Comparison of ENCODE assay signal across 1 cellular context in the genomic region with DNA sequence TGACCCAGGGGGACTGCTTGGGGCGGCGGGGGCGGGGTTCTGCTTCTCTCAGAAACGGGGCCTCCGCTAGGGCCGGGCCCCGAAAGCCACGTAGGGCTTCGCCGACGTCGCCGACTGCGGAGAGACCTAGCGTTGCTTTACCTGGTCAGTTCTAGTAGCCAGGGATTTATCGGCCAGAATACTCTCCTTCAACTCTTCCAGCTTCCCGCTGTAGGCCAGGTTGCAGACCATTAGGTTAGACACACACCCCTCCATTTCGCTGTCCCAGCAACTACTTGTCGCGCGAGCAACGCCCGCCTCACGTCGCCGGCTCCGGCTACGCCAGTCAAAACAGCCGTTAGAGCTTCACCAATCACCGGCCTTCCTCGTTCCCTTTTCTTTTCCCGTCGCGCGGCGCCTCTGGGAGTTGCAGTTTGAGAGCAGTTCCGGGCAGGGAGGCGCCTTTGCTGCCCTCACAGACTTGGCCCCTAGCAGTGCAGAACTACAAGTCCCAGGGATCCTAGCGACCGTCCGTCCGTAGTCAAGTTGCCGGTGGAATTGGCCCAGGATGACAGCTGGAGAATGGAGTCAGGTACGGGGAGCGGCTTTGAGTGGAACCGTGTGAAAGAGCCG.
TF ChIP-seq lines count a peak whose summit lies in the region.

A gene with protein sequence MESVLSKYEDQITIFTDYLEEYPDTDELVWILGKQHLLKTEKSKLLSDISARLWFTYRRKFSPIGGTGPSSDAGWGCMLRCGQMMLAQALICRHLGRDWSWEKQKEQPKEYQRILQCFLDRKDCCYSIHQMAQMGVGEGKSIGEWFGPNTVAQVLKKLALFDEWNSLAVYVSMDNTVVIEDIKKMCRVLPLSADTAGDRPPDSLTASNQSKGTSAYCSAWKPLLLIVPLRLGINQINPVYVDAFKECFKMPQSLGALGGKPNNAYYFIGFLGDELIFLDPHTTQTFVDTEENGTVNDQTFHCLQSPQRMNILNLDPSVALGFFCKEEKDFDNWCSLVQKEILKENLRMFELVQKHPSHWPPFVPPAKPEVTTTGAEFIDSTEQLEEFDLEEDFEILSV (plus strand): TSS at position 513 of the 612 bp plus-strand sequence. CDS start 49 bp downstream, at position 562.
A gene with protein sequence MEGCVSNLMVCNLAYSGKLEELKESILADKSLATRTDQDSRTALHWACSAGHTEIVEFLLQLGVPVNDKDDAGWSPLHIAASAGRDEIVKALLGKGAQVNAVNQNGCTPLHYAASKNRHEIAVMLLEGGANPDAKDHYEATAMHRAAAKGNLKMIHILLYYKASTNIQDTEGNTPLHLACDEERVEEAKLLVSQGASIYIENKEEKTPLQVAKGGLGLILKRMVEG (minus strand): TSS at position 277 of the 612 bp plus-strand sequence. CDS start 22 bp downstream, at position 255.

TF ChIP-seq in HEK293, 187 proteins besides CTCF, POLR2A, EP300 and RAD21 (continued from another document and continues in another):
- TF ChIP-seq, protein P1, sequence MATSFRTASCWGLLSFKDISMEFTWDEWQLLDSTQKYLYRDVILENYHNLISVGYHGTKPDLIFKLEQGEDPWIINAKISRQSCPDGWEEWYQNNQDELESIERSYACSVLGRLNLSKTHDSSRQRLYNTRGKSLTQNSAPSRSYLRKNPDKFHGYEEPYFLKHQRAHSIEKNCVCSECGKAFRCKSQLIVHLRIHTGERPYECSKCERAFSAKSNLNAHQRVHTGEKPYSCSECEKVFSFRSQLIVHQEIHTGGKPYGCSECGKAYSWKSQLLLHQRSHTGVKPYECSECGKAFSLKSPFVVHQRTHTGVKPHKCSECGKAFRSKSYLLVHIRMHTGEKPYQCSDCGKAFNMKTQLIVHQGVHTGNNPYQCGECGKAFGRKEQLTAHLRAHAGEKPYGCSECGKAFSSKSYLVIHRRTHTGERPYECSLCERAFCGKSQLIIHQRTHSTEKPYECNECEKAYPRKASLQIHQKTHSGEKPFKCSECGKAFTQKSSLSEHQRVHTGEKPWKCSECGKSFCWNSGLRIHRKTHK (tag by site-specific recombination; IDR thresholded peaks at IDR 0.05) = no peak
- TF ChIP-seq MEIS1 (CRISPR knock-in tag; IDR thresholded peaks at IDR 0.05; ENCODE audit: borderline replicate concordance) (no peak), ZNF701 (tag by site-specific recombination; IDR thresholded peaks at IDR 0.05) (no peak), ZNF311 (tag by site-specific recombination; IDR thresholded peaks at IDR 0.05; ENCODE audit: borderline replicate concordance) (no peak), YY2 (tag by site-specific recombination; IDR thresholded peaks at IDR 0.05) (no peak; the same call in 1 of the 2 replicates), ZNF184 (tag by site-specific recombination; IDR thresholded peaks at IDR 0.05) (no peak), SP7 (tag by site-specific recombination; IDR thresholded peaks at IDR 0.05) (0 out of 2 replicates have a peak, but pooled peaks have one; percentile 29), ZBTB8A (tag by site-specific recombination; IDR thresholded peaks at IDR 0.05) (no peak), ZNF302 (tag by site-specific recombination; IDR thresholded peaks at IDR 0.05; ENCODE audit: low read depth) (no peak), ZNF274 (IDR thresholded peaks at IDR 0.05; ENCODE audit: low read length) (no peak), ZNF274 (tag by site-specific recombination; IDR thresholded peaks at IDR 0.05; ENCODE audit: borderline replicate concordance) (no peak), ZNF221 (tag by site-specific recombination; IDR thresholded peaks at IDR 0.05; ENCODE audit: borderline replicate concordance) (no peak), ZNF677 (tag by site-specific recombination; IDR thresholded peaks at IDR 0.05) (no peak), ZNF169 (tag by site-specific recombination; IDR thresholded peaks at IDR 0.05) (no peak), ZNF610 (tag by site-specific recombination; IDR thresholded peaks at IDR 0.05; ENCODE audit: borderline replicate concordance) (no peak), ZNF501 (tag by site-specific recombination; IDR thresholded peaks at IDR 0.05) (no peak), ZFP41 (tag by site-specific recombination; IDR thresholded peaks at IDR 0.05; ENCODE audit: borderline replicate concordance) (no peak), YY1 (tag by site-specific recombination; IDR thresholded peaks at IDR 0.05) (no peak), ZNF266 (tag by site-specific recombination; IDR thresholded peaks at IDR 0.05; ENCODE audit: low read depth) (no peak), ZNF792 (tag by site-specific recombination; IDR thresholded peaks at IDR 0.05) (no peak), ZNF555 (tag by site-specific recombination; conservative IDR thresholded peaks at IDR 0.05) (no peak), ZNF48 (tag by site-specific recombination; IDR thresholded peaks at IDR 0.05) (no peak), ZNF785 (tag by site-specific recombination; IDR thresholded peaks at IDR 0.05) (no peak), ZNF623 (tag by site-specific recombination; IDR thresholded peaks at IDR 0.05) (no peak), ZNF571 (tag by site-specific recombination; IDR thresholded peaks at IDR 0.05) (no peak), ZNF248 (tag by site-specific recombination; IDR thresholded peaks at IDR 0.05) (no peak), ZNF23 (tag by site-specific recombination; IDR thresholded peaks at IDR 0.05; ENCODE audit: borderline replicate concordance) (no peak), ZBTB1 (tag by site-specific recombination; IDR thresholded peaks at IDR 0.05) (no peak), RBAK (tag by site-specific recombination; IDR thresholded peaks at IDR 0.05) (no peak), GLI2 (tag by site-specific recombination; IDR thresholded peaks at IDR 0.05; ENCODE audit: borderline replicate concordance, low read depth) (no peak), ZSCAN23 (tag by site-specific recombination; IDR thresholded peaks at IDR 0.05) (no peak), ZBTB48 (tag by site-specific recombination; IDR thresholded peaks at IDR 0.05) (peak; percentile 87), TCF7L2 (IDR thresholded peaks at IDR 0.05; ENCODE audit: borderline replicate concordance, low read depth, low read length) (no peak), ZNF626 (tag by site-specific recombination; IDR thresholded peaks at IDR 0.05) (no peak), ZFP3 (tag by site-specific recombination; IDR thresholded peaks at IDR 0.05; ENCODE audit: low read depth) (no peak), ZNF433 (tag by site-specific recombination; IDR thresholded peaks at IDR 0.05; ENCODE audit: low read depth) (no peak), MYNN (tag by site-specific recombination; IDR thresholded peaks at IDR 0.05; ENCODE audit: borderline replicate concordance) (no peak), ZNF658 (tag by site-specific recombination; IDR thresholded peaks at IDR 0.05) (no peak), HOXD13 (CRISPR knock-in tag; IDR thresholded peaks at IDR 0.05; ENCODE audit: borderline replicate concordance) (no peak)
- TF ChIP-seq, protein P2, sequence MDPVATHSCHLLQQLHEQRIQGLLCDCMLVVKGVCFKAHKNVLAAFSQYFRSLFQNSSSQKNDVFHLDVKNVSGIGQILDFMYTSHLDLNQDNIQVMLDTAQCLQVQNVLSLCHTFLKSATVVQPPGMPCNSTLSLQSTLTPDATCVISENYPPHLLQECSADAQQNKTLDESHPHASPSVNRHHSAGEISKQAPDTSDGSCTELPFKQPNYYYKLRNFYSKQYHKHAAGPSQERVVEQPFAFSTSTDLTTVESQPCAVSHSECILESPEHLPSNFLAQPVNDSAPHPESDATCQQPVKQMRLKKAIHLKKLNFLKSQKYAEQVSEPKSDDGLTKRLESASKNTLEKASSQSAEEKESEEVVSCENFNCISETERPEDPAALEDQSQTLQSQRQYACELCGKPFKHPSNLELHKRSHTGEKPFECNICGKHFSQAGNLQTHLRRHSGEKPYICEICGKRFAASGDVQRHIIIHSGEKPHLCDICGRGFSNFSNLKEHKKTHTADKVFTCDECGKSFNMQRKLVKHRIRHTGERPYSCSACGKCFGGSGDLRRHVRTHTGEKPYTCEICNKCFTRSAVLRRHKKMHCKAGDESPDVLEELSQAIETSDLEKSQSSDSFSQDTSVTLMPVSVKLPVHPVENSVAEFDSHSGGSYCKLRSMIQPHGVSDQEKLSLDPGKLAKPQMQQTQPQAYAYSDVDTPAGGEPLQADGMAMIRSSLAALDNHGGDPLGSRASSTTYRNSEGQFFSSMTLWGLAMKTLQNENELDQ (tag by site-specific recombination; IDR thresholded peaks at IDR 0.05; ENCODE audit: low read depth) = no peak
- TF ChIP-seq, protein P3, sequence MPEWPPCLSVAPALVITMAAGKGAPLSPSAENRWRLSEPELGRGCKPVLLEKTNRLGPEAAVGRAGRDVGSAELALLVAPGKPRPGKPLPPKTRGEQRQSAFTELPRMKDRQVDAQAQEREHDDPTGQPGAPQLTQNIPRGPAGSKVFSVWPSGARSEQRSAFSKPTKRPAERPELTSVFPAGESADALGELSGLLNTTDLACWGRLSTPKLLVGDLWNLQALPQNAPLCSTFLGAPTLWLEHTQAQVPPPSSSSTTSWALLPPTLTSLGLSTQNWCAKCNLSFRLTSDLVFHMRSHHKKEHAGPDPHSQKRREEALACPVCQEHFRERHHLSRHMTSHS (tag by site-specific recombination; IDR thresholded peaks at IDR 0.05) = no peak
- TF ChIP-seq, protein P4, sequence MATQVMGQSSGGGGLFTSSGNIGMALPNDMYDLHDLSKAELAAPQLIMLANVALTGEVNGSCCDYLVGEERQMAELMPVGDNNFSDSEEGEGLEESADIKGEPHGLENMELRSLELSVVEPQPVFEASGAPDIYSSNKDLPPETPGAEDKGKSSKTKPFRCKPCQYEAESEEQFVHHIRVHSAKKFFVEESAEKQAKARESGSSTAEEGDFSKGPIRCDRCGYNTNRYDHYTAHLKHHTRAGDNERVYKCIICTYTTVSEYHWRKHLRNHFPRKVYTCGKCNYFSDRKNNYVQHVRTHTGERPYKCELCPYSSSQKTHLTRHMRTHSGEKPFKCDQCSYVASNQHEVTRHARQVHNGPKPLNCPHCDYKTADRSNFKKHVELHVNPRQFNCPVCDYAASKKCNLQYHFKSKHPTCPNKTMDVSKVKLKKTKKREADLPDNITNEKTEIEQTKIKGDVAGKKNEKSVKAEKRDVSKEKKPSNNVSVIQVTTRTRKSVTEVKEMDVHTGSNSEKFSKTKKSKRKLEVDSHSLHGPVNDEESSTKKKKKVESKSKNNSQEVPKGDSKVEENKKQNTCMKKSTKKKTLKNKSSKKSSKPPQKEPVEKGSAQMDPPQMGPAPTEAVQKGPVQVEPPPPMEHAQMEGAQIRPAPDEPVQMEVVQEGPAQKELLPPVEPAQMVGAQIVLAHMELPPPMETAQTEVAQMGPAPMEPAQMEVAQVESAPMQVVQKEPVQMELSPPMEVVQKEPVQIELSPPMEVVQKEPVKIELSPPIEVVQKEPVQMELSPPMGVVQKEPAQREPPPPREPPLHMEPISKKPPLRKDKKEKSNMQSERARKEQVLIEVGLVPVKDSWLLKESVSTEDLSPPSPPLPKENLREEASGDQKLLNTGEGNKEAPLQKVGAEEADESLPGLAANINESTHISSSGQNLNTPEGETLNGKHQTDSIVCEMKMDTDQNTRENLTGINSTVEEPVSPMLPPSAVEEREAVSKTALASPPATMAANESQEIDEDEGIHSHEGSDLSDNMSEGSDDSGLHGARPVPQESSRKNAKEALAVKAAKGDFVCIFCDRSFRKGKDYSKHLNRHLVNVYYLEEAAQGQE (tag by site-specific recombination; IDR thresholded peaks at IDR 0.05) = peak; percentile 26; the same call in 1 of the 2 replicates
- TF ChIP-seq, protein P5, sequence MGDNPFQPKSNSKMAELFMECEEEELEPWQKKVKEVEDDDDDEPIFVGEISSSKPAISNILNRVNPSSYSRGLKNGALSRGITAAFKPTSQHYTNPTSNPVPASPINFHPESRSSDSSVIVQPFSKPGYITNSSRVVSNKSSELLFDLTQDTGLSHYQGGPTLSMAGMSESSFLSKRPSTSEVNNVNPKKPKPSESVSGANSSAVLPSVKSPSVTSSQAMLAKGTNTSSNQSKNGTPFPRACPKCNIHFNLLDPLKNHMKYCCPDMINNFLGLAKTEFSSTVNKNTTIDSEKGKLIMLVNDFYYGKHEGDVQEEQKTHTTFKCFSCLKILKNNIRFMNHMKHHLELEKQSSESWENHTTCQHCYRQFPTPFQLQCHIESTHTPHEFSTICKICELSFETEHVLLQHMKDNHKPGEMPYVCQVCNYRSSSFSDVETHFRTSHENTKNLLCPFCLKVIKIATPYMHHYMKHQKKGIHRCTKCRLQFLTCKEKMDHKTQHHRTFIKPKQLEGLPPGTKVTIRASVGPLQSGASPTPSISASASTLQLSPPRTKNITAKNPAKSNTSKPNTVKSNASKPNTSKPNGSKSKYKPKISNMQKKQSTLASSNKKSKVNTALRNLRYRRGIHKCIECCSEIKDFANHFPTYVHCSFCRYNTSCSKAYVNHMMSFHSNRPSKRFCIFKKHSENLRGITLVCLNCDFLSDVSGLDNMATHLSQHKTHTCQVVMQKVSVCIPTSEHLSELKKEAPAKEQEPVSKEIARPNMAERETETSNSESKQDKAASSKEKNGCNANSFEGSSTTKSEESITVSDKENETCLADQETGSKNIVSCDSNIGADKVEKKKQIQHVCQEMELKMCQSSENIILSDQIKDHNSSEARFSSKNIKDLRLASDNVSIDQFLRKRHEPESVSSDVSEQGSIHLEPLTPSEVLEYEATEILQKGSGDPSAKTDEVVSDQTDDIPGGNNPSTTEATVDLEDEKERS (tag by site-specific recombination; IDR thresholded peaks at IDR 0.05) = no peak
- TF ChIP-seq, protein P6, sequence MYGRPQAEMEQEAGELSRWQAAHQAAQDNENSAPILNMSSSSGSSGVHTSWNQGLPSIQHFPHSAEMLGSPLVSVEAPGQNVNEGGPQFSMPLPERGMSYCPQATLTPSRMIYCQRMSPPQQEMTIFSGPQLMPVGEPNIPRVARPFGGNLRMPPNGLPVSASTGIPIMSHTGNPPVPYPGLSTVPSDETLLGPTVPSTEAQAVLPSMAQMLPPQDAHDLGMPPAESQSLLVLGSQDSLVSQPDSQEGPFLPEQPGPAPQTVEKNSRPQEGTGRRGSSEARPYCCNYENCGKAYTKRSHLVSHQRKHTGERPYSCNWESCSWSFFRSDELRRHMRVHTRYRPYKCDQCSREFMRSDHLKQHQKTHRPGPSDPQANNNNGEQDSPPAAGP (tag by site-specific recombination; IDR thresholded peaks at IDR 0.05) = no peak
- TF ChIP-seq, protein P7, sequence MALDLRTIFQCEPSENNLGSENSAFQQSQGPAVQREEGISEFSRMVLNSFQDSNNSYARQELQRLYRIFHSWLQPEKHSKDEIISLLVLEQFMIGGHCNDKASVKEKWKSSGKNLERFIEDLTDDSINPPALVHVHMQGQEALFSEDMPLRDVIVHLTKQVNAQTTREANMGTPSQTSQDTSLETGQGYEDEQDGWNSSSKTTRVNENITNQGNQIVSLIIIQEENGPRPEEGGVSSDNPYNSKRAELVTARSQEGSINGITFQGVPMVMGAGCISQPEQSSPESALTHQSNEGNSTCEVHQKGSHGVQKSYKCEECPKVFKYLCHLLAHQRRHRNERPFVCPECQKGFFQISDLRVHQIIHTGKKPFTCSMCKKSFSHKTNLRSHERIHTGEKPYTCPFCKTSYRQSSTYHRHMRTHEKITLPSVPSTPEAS (tag by site-specific recombination; IDR thresholded peaks at IDR 0.05) = no peak
